8 cellular contexts compared by ENCODE assay signal in genomic region chr3:70531063-70531657, GRCh38.
A peak's percentile ranks its signal among the peaks of the same experiment; 100 is the strongest.
DNase-seq lines count a peak whose midpoint lies in the region; ATAC-seq and TF ChIP-seq lines count a peak whose summit lies in the region.

No MANE protein-coding gene starts in this region.

- H2AFZ ChIP-seq in mesenchymal stem cell (ENCODE audit: low read depth, low read length) = no peak overlapping the region

- no TSS peak for BruUV-seq in Caco-2 (replicated peaks; lab: Mats Ljungman, UMichigan)

- no peak overlapping the region for H2BK12ac ChIP-seq in mesenchymal stem cell (ENCODE audit: low read length in 2 of 2)

- H3K4me1 ChIP-seq in Caco-2 (no peaks in the 10 kb centered on the region), mesenchymal stem cell (ENCODE audit: control insufficient read depth, insufficient read depth, low read depth, low read length) (no peaks in the 10 kb centered on the region), aorta (ENCODE audit: control insufficient read depth in 1 of 2, insufficient read depth in 2 of 2, low read length in 2 of 2) (peaks cover 0 to 2% of the 10 kb centered on the region in 2 donors)

- WGBS in mesenchymal stem cell = 33% methylated on average over 3 of the region's 4 CpGs
- 54 to 57% methylated on average over 4 of the region's 4 CpGs for whole genome bisulfite sequencing in aorta, 2 donors

- DNase-seq in Caco-2 (peak in 1 of 2 experiments; percentile 4), Kasumi-1 (lab: John Stamatoyannopoulos, UW) (peak; percentile 50 to 61), brain microvascular endothelial cell (peak; percentile 7), mesenchymal stem cell (peak; percentile 34), GOT3 (lab: John Stamatoyannopoulos, UW) (no peak), aorta (no peak)
- no peak for DNase-seq in stimulated activated CD4-positive, alpha-beta T cell treated with anti-CD3 and anti-CD28 coated beads, Interleukin-15, amount 100 ng/mL, for 24 hours

- no peak overlapping the region for H2BK5ac ChIP-seq in mesenchymal stem cell (ENCODE audit: low read depth, low read length, poor library complexity, severe bottlenecking)

- no peaks in the 10 kb centered on the region for H3K9me3 Mint-ChIP-seq in Caco-2 (ENCODE audit: unreplicated experiment)

- no peaks in the 10 kb centered on the region for H3K36me3 Mint-ChIP-seq in Caco-2 (ENCODE audit: insufficient read depth, unreplicated experiment)

- no peak overlapping the region for H3K18ac ChIP-seq in mesenchymal stem cell (ENCODE audit: low read depth in 1 of 2, low read length in 2 of 2)

- H3K4me3 ChIP-seq in Caco-2 (ENCODE audit: low read depth, low read length) (no peak overlapping the region), brain microvascular endothelial cell (ENCODE audit: low read depth, low read length) (no peak overlapping the region), mesenchymal stem cell (ENCODE audit: insufficient read depth in 1 of 2, low read depth in 1 of 2, low read length in 2 of 2) (no peak overlapping the region), aorta (ENCODE audit: low read length in 2 of 2) (no peak overlapping the region)

- H3K79me1 ChIP-seq in mesenchymal stem cell (replicated peaks; ENCODE audit: low read length, poor library complexity, severe bottlenecking) = no peaks in the 10 kb centered on the region

- TF ChIP-seq CTCF in Caco-2 (IDR thresholded peaks at IDR 0.05; ENCODE audit: insufficient read depth in 1 of 2, low read depth in 1 of 2, low read length in 1 of 2, severe bottlenecking in 1 of 2, unreplicated experiment in 1 of 2) (peak; percentile 38 to 46), brain microvascular endothelial cell (IDR thresholded peaks at IDR 0.05; ENCODE audit: low read depth, low read length, missing control alignments) (peak; percentile 48)

- H4K91ac ChIP-seq in mesenchymal stem cell (ENCODE audit: low read length) = no peak overlapping the region

- H3K4me2 ChIP-seq in mesenchymal stem cell (ENCODE audit: low read length, poor library complexity, severe bottlenecking) = no peak overlapping the region

- no peak overlapping the region for H3K4me3 Mint-ChIP-seq in Caco-2 (ENCODE audit: unreplicated experiment)

- H3K27me3 ChIP-seq in Caco-2 (replicated peaks; ENCODE audit: control insufficient read depth, insufficient read depth, low read length) (no peaks in the 10 kb centered on the region), brain microvascular endothelial cell (replicated peaks) (no peaks in the 10 kb centered on the region), mesenchymal stem cell (ENCODE audit: control insufficient read depth in 1 of 2, insufficient read depth in 1 of 2, low read length in 2 of 2) (peaks cover under 1 to 10% of the 10 kb centered on the region in 2 experiments), aorta (ENCODE audit: control insufficient read depth in 1 of 2, insufficient read depth in 2 of 2, low read length in 1 of 2) (no peaks in the 10 kb centered on the region)

- ATAC-seq in HG02588 (IDR thresholded peaks at IDR 0.05; ENCODE audit: unreplicated experiment) = no peak
- no peak for ATAC-seq in aorta (ENCODE audit: low FRiP score)

- no peak overlapping the region for H2AK5ac ChIP-seq in mesenchymal stem cell (ENCODE audit: low read length, severe bottlenecking)

- CTCF ChIA-PET in Caco-2 (lab: Charles Lee) = no interaction called here

- H3K36me3 ChIP-seq in Caco-2 (ENCODE audit: control insufficient read depth, insufficient read depth, low read length) = no peaks in the 10 kb centered on the region
- no peaks in the 10 kb centered on the region for H3K36me3 ChIP-seq in brain microvascular endothelial cell (replicated peaks)
- H3K36me3 ChIP-seq in mesenchymal stem cell (ENCODE audit: control insufficient read depth in 1 of 2, insufficient read depth in 2 of 2, low read depth in 1 of 2, low read length in 2 of 2) = no peaks in the 10 kb centered on the region
- no peaks in the 10 kb centered on the region for H3K36me3 ChIP-seq in aorta (ENCODE audit: control insufficient read depth in 1 of 2, insufficient read depth in 2 of 2, low read length in 1 of 2)

- intact Hi-C loops in Caco-2 (cut with micrococcal nuclease; ENCODE audit: unreplicated experiment) (loop anchor here (1.0 to 10.0 kb wide), 3 partner anchors 784 to 1121 kb away; partner anchors contain the start of gene FOXP1), aorta (cut with DNase I) (loop anchor here in 1 of 2 donors (10.0 kb wide), 1 partner anchor 1054 kb away; the partner anchor contains the start of gene FOXP1)

- H3K9me3 ChIP-seq in Caco-2 (no peaks in the 10 kb centered on the region), mesenchymal stem cell (ENCODE audit: control insufficient read depth, low read length) (no peaks in the 10 kb centered on the region), aorta (ENCODE audit: control insufficient read depth, low read length) (no peaks in the 10 kb centered on the region)

- POLR2A ChIA-PET in Caco-2 (lab: Charles Lee) = no interaction called here

- no peaks in the 10 kb centered on the region for H3K4me1 Mint-ChIP-seq in Caco-2 (ENCODE audit: low read depth, unreplicated experiment)

- H2BK120ac ChIP-seq in mesenchymal stem cell (ENCODE audit: low read depth, low read length) = no peak overlapping the region

- no peak overlapping the region for H3K4ac ChIP-seq in mesenchymal stem cell (ENCODE audit: low read depth in 1 of 2, low read length in 2 of 2)

- no peak overlapping the region for H2BK15ac ChIP-seq in mesenchymal stem cell (ENCODE audit: low read depth, poor library complexity, severe bottlenecking)

- H3K27ac ChIP-seq in brain microvascular endothelial cell = no peak overlapping the region
- no peak overlapping the region for H3K27ac ChIP-seq in mesenchymal stem cell (ENCODE audit: low read length, poor library complexity, severe bottlenecking)
- no peak overlapping the region for H3K27ac ChIP-seq in aorta (ENCODE audit: low read depth in 1 of 2, low read length in 2 of 2)

- no peak overlapping the region for H3K23ac ChIP-seq in mesenchymal stem cell (ENCODE audit: low read length in 2 of 2)

- in situ Hi-C loops in brain microvascular endothelial cell (cut with HindIII; ENCODE audit: low pct_ligation_motif_present, low sequenced_read_pairs) = loop anchor here (25.0 kb wide), 2 partner anchors 531 to 1106 kb away; no protein-coding TSS in a partner anchor

- H3K14ac ChIP-seq in mesenchymal stem cell (ENCODE audit: low read length in 2 of 2) = no peak overlapping the region

- H4K8ac ChIP-seq in mesenchymal stem cell (ENCODE audit: low read length) = no peak overlapping the region

- H3K9ac ChIP-seq in mesenchymal stem cell (ENCODE audit: low read length) = no peak overlapping the region

- H3K27ac Mint-ChIP-seq in Caco-2 (ENCODE audit: unreplicated experiment) = no peak overlapping the region

- peaks cover 17% of the 10 kb centered on the region for H3K27me3 Mint-ChIP-seq in Caco-2 (ENCODE audit: insufficient read depth, unreplicated experiment)

Comparison
In these comparisons a context has a peak if more than half of its experiments do, and no peak if none do; other contexts are left out.
1. DNase-seq: peak in Kasumi-1 (2 of 2), brain microvascular endothelial cell (single experiment) and mesenchymal stem cell (single experiment); none in GOT3 (single experiment), stimulated activated CD4-positive, alpha-beta T cell treated with anti-CD3 and anti-CD28 coated beads, Interleukin-15, amount 100 ng/mL, for 24 hours (single experiment) and aorta (0 of 2).